8 cellular contexts compared by ENCODE assay signal in genomic region chr5:90408571-90409317, GRCh38.
DNase-seq lines count a peak whose midpoint lies in the region; ATAC-seq and TF ChIP-seq lines count a peak whose summit lies in the region.

No MANE protein-coding gene starts in this region.

- peak overlapping the region; percentile 87 for H3K9ac ChIP-seq in HUES48 (ENCODE audit: low read depth, low read length)
- H3K9ac ChIP-seq in mucosa of stomach (ENCODE audit: low read length): peak overlapping the region; percentile 99

- no peaks in the 10 kb centered on the region for H3K9me3 Mint-ChIP-seq in stimulated activated naive CD8-positive, alpha-beta T cell treated with anti-CD3 and anti-CD28 coated beads, Interleukin-15, amount 100 ng/mL, for 72 hours

- peaks cover 28% of the 10 kb centered on the region for H3K4me1 ChIP-seq in HUES48 (ENCODE audit: control insufficient read depth, insufficient read depth, low read length)
- no peaks in the 10 kb centered on the region for H3K4me1 ChIP-seq in mucosa of stomach (ENCODE audit: control insufficient read depth, insufficient read depth, low read length)

- no peaks in the 10 kb centered on the region for H3K27me3 ChIP-seq in HUES48 (ENCODE audit: control insufficient read depth, insufficient read depth, low read length)
- no peaks in the 10 kb centered on the region for H3K27me3 ChIP-seq in brain microvascular endothelial cell (replicated peaks)
- H3K27me3 ChIP-seq in mucosa of stomach (ENCODE audit: control insufficient read depth, insufficient read depth, low read length): no peaks in the 10 kb centered on the region

- H3K36me3 ChIP-seq in HUES48 (ENCODE audit: control insufficient read depth, insufficient read depth, low read length): peaks cover 28% of the 10 kb centered on the region
- peaks cover 2% of the 10 kb centered on the region for H3K36me3 ChIP-seq in brain microvascular endothelial cell (replicated peaks)
- H3K36me3 ChIP-seq in mucosa of stomach (ENCODE audit: control insufficient read depth, insufficient read depth, low read length): no peaks in the 10 kb centered on the region

- in situ Hi-C loops in brain microvascular endothelial cell (cut with HindIII; ENCODE audit: low pct_ligation_motif_present, low sequenced_read_pairs): no loop called here

- peak; percentile 1 for ATAC-seq in stimulated activated naive CD8-positive, alpha-beta T cell treated with anti-CD3 and anti-CD28 coated beads, Interleukin-15, amount 100 ng/mL, for 72 hours
- no peak for ATAC-seq in stimulated activated naive CD8-positive, alpha-beta T cell treated with anti-CD3 and anti-CD28 coated beads, Interleukin-15, Interleukin-2, amounts not matched to agents 100 U/mL and 50 U/mL, for 24 hours

- H3K9me3 ChIP-seq in HUES48 (ENCODE audit: control insufficient read depth, insufficient read depth, low read length) (no peaks in the 10 kb centered on the region), mucosa of stomach (ENCODE audit: control insufficient read depth, low read length) (no peaks in the 10 kb centered on the region)

- H3K4me1 Mint-ChIP-seq in stimulated activated naive CD8-positive, alpha-beta T cell treated with anti-CD3 and anti-CD28 coated beads, Interleukin-15, amount 100 ng/mL, for 72 hours: peaks cover 25% of the 10 kb centered on the region

- H3K27ac ChIP-seq in HUES48 (ENCODE audit: low read depth, low read length): peak overlapping the region; percentile 97
- peak overlapping the region; percentile 92 for H3K27ac ChIP-seq in brain microvascular endothelial cell

- no peak for TF ChIP-seq CTCF in brain microvascular endothelial cell (IDR thresholded peaks at IDR 0.05; ENCODE audit: low read depth, low read length, missing control alignments)

- H3K27ac Mint-ChIP-seq in stimulated activated naive CD8-positive, alpha-beta T cell treated with anti-CD3 and anti-CD28 coated beads, Interleukin-15, amount 100 ng/mL, for 72 hours: no peak overlapping the region

- H3K27me3 Mint-ChIP-seq in stimulated activated naive CD8-positive, alpha-beta T cell treated with anti-CD3 and anti-CD28 coated beads, Interleukin-15, amount 100 ng/mL, for 72 hours: no peaks in the 10 kb centered on the region

- H3K4me3 ChIP-seq in HUES48 (ENCODE audit: low read depth, low read length) (peak overlapping the region; percentile 91), brain microvascular endothelial cell (ENCODE audit: low read depth, low read length) (peak overlapping the region; percentile 88), mucosa of stomach (ENCODE audit: low read length) (peak overlapping the region; percentile 100)

- H3K4me3 Mint-ChIP-seq in stimulated activated naive CD8-positive, alpha-beta T cell treated with anti-CD3 and anti-CD28 coated beads, Interleukin-15, amount 100 ng/mL, for 72 hours: no peak overlapping the region

- no peak for DNase-seq in stimulated activated naive CD8-positive, alpha-beta T cell treated with anti-CD3 and anti-CD28 coated beads, Interleukin-15, amount 100 ng/mL, for 72 hours
- DNase-seq in stimulated activated naive CD8-positive, alpha-beta T cell treated with anti-CD3 and anti-CD28 coated beads, Interleukin-15, Interleukin-2, amounts not matched to agents 100 U/mL and 50 U/mL, for 24 hours: no peak
- DNase-seq in brain microvascular endothelial cell (no peak), NCI-H345 (lab: John Stamatoyannopoulos, UW) (no peak), GF-D8 (lab: John Stamatoyannopoulos, UW) (no peak)
- DNase-seq in activated CD4-positive, alpha-beta T cell treated with anti-CD3 and anti-CD28 coated beads for 48 hours: no peak
